1 cellular context compared by ENCODE assay signal in genomic region chr10:80472234-80473095, GRCh38.
TF ChIP-seq lines count a peak whose summit lies in the region.

No MANE protein-coding gene starts in this region.

TF ChIP-seq in WTC11, 78 proteins besides CTCF, POLR2A, EP300 and RAD21 (continued from another document):
- no peak for TF ChIP-seq ATF6 (CRISPR knock-in tag; IDR thresholded peaks at IDR 0.05)
